Comparison of ENCODE assay signal across 12 cellular contexts in the genomic region with DNA sequence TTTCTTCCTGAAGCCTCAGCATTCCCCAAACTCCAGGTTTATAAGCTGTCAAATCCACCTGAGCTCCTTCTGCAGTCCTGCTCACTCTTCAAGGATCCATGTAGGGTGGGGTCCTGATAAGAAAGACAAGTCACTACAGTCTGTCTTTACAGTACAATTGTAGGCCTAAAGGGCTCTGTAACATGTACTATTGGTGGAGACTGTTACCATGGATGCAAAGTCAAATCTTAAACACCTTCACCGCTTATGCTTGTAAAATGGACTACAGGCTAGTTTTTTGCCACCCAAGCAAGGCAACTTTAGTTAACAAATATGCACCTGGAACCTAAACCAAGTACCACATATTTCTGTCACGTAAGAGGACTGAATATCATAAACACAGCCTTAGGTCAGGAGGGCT. TPM values are rescaled to one million over a fixed set of nuclear protein-coding genes. Genes with fewer than 3 reads are reported as not detected.
DNase-seq lines count a peak whose midpoint lies in the region; ATAC-seq, FAIRE-seq and TF ChIP-seq lines count a peak whose summit lies in the region.
"Had no signal": no experiment of that assay in that cellular context is flagged by ENCODE, and none has a peak within 500 bp of the region (broad histone marks: within the 10 kb centered on the region; RNA-seq: fewer than 3 reads in every experiment).

No MANE protein-coding gene starts in this region.

- H3K27me3 Mint-ChIP-seq in H9 (ENCODE audit: low read depth) (no peaks in the 10 kb centered on the region), astrocyte (ENCODE audit: low read depth, unreplicated experiment) (no peaks in the 10 kb centered on the region)

- H3K4me3 Mint-ChIP-seq in H9 (no peak overlapping the region), astrocyte (ENCODE audit: unreplicated experiment) (no peak overlapping the region)

- no peaks in the 10 kb centered on the region for H3K79me1 ChIP-seq in H9 (ENCODE audit: insufficient read depth, low read depth, low read length, poor library complexity, severe bottlenecking)

- no peak overlapping the region for H4K91ac ChIP-seq in H9 (ENCODE audit: insufficient read length, low read depth, low read length)

- H3K4me3 ChIP-seq in A549 = no peak overlapping the region
- no peak overlapping the region for H3K4me3 ChIP-seq in astrocyte (ENCODE audit: insufficient read depth, low read depth, low read length)
- no peak overlapping the region for H3K4me3 ChIP-seq in muscle layer of duodenum (ENCODE audit: low read depth in 1 of 2, low read length in 2 of 2)
- no peak overlapping the region for H3K4me3 ChIP-seq in BE2C (ENCODE audit: low read depth, low read length)

- H3K56ac ChIP-seq in H9 (ENCODE audit: insufficient read length, low read depth, low read length) = no peak overlapping the region

- no peak for TF ChIP-seq POLR2A in A549 (IDR thresholded peaks at IDR 0.05; ENCODE audit: low read length)

- no peaks in the 10 kb centered on the region for H3K27me3 ChIP-seq in H9 (ENCODE audit: insufficient read depth, low read length)
- no peaks in the 10 kb centered on the region for H3K27me3 ChIP-seq in astrocyte (ENCODE audit: insufficient read depth, low read length)
- H3K27me3 ChIP-seq in muscle layer of duodenum (ENCODE audit: low read depth, low read length) = no peaks in the 10 kb centered on the region
- no peaks in the 10 kb centered on the region for H3K27me3 ChIP-seq in BE2C

- H2BK5ac ChIP-seq in H9 (ENCODE audit: insufficient read length, low read length) = no peak overlapping the region

- no peaks in the 10 kb centered on the region for H4K20me1 ChIP-seq in H9 (ENCODE audit: control insufficient read depth, insufficient read depth, insufficient read length)
- no peaks in the 10 kb centered on the region for H4K20me1 ChIP-seq in astrocyte (ENCODE audit: insufficient read depth, low read length)

- no peaks in the 10 kb centered on the region for H3K23me2 ChIP-seq in H9 (ENCODE audit: insufficient read length, low read depth, low read length, poor library complexity, severe bottlenecking)

- H3K14ac ChIP-seq in H9 (ENCODE audit: insufficient read depth, low read length) = no peak overlapping the region

- no peak overlapping the region for H4K5ac ChIP-seq in H9 (ENCODE audit: insufficient read length, low read depth, low read length)

- no peak for TF ChIP-seq EP300 in A549 (IDR thresholded peaks at IDR 0.05)

- no peak overlapping the region for H2BK20ac ChIP-seq in H9 (ENCODE audit: low read depth, low read length, poor library complexity, severe bottlenecking)

- H2AK5ac ChIP-seq in H9 (ENCODE audit: insufficient read length, low read length) = no peak overlapping the region

- no peak overlapping the region for H3K23ac ChIP-seq in H9 (ENCODE audit: insufficient read length, low read depth, low read length)

- no peak overlapping the region for H3K18ac ChIP-seq in H9 (ENCODE audit: insufficient read length, low read depth, low read length)

- H3K36me3 Mint-ChIP-seq in H9 (ENCODE audit: insufficient read depth in 1 of 3, low read depth in 3 of 3) = peaks cover 10 to 16% (median 11%) of the 10 kb centered on the region in 3 experiments; a peak in 6 of 7 replicates
- peaks cover 6% of the 10 kb centered on the region for H3K36me3 Mint-ChIP-seq in astrocyte (ENCODE audit: low read depth, unreplicated experiment)

- no peak for TF ChIP-seq RAD21 in A549 (conservative IDR thresholded peaks at IDR 0.05 in 1 of 2, IDR thresholded peaks at IDR 0.05 in 1 of 2)

- H3K27ac Mint-ChIP-seq in H9 (peak overlapping the region in 2 of 3 experiments; percentile 4 to 11; a peak in 2 of 7 replicates), astrocyte (ENCODE audit: unreplicated experiment) (peak overlapping the region; percentile 97)

- H3K4me2 ChIP-seq in A549 (peak overlapping the region; percentile 74), H9 (ENCODE audit: insufficient read depth, insufficient read length, low read length) (no peak overlapping the region), astrocyte (ENCODE audit: low read length) (peak overlapping the region; percentile 72)

- 93% methylated on average over 2 of the region's 2 CpGs for WGBS in A549 (ENCODE audit: missing lambda C conversion rate)
- no CpG with 5 or more reads among the region's 2 CpGs for WGBS in H9 (ENCODE audit: extremely low coverage, insufficient read length, low lambda C conversion rate)

- no peak overlapping the region for H3K4ac ChIP-seq in H9 (ENCODE audit: low read depth, low read length)

- H2BK12ac ChIP-seq in H9 (ENCODE audit: insufficient read length, low read depth, low read length) = no peak overlapping the region

- POLR2A ChIA-PET in A549 (lab: Yijun Ruan, JAX) = no interaction called here

- no peaks in the 10 kb centered on the region for H3K9me3 ChIP-seq in A549
- H3K9me3 ChIP-seq in H9 (ENCODE audit: control insufficient read depth, low read depth, low read length) = no peaks in the 10 kb centered on the region
- H3K9me3 ChIP-seq in astrocyte (ENCODE audit: insufficient read depth, low read depth, low read length) = no peaks in the 10 kb centered on the region
- H3K9me3 ChIP-seq in muscle layer of duodenum (ENCODE audit: control insufficient read depth in 1 of 2, low read length in 2 of 2) = no peaks in the 10 kb centered on the region
- no peaks in the 10 kb centered on the region; the same call in 1 of the 2 replicates for H3K9me3 ChIP-seq in BE2C

- no peaks in the 10 kb centered on the region for H3K79me2 ChIP-seq in H9 (ENCODE audit: insufficient read depth, low read length)
- H3K79me2 ChIP-seq in astrocyte (ENCODE audit: insufficient read depth, low read length) = peaks cover 67% of the 10 kb centered on the region

- CTCF ChIA-PET in A549 (lab: Yijun Ruan, JAX) = no interaction called here

- H3K9me3 Mint-ChIP-seq in H9 (no peaks in the 10 kb centered on the region), astrocyte (ENCODE audit: unreplicated experiment) (peaks cover 2% of the 10 kb centered on the region)

- no peak for TF ChIP-seq CTCF in A549 (IDR thresholded peaks at IDR 0.05)
- TF ChIP-seq CTCF in H9 (conservative IDR thresholded peaks at IDR 0.05) = no peak
- no peak for TF ChIP-seq CTCF in astrocyte (IDR thresholded peaks at IDR 0.05; ENCODE audit: insufficient read depth, low read depth, low read length)
- no peak for TF ChIP-seq CTCF in BE2C (IDR thresholded peaks at IDR 0.05; ENCODE audit: low read depth, low read length)

- H2BK120ac ChIP-seq in H9 (ENCODE audit: low read depth, low read length, poor library complexity, severe bottlenecking) = no peak overlapping the region

- H2BK15ac ChIP-seq in H9 (ENCODE audit: low read depth, low read length) = no peak overlapping the region

- no peak overlapping the region for H3T11ph ChIP-seq in H9 (ENCODE audit: low read length)

- H3K36me3 ChIP-seq in astrocyte (ENCODE audit: insufficient read depth, low read length) = peaks cover 5% of the 10 kb centered on the region
- H3K36me3 ChIP-seq in muscle layer of duodenum (ENCODE audit: control insufficient read depth in 1 of 2, insufficient read depth in 2 of 2, low read length in 2 of 2) = peaks cover 4 to 23% of the 10 kb centered on the region in 2 donors
- H3K36me3 ChIP-seq in BE2C = peaks cover 10% of the 10 kb centered on the region

- H2AFZ ChIP-seq in H9 (ENCODE audit: low read length) (no peak overlapping the region), astrocyte (ENCODE audit: low read depth, low read length) (no peak overlapping the region)

- ATAC-seq in A549 (peak in 1 of 2 experiments; percentile 10; a peak in 2 of 6 replicates), GM21447 (IDR thresholded peaks at IDR 0.05; ENCODE audit: unreplicated experiment) (no peak)

- DNase-seq in A549 (ENCODE audit: low read depth in 1 of 2, low spot score in 1 of 2) (no peak), H9 (no peak), astrocyte (ENCODE audit: low read depth) (no peak), SKM-1 treated with dmso at 0.1 percent for 144 hours (lab: John Stamatoyannopoulos, UW; ENCODE audit: unreplicated experiment) (no peak), BE2C (no peak), GF-D8 (lab: John Stamatoyannopoulos, UW) (no peak)
- DNase-seq: mesendoderm, NCI-H2029 treated with DMSO at 0.1 percent for 48 hours had no signal

- H3K4me1 Mint-ChIP-seq in H9 (peaks cover 16% of the 10 kb centered on the region in 2 experiments), astrocyte (ENCODE audit: low read depth, unreplicated experiment) (peaks cover 58% of the 10 kb centered on the region)

- peak overlapping the region; percentile 71 to 85 for H3K27ac ChIP-seq in A549
- no peak overlapping the region for H3K27ac ChIP-seq in H9 (ENCODE audit: insufficient read length, low read depth, low read length)
- peak overlapping the region; percentile 90 for H3K27ac ChIP-seq in astrocyte (ENCODE audit: low read depth, low read length)
- H3K27ac ChIP-seq in muscle layer of duodenum (ENCODE audit: low read length) = peak overlapping the region; percentile 77

- H3K4me1 ChIP-seq in A549 (peaks cover 59% of the 10 kb centered on the region), H9 (ENCODE audit: insufficient read depth, low read length) (no peaks in the 10 kb centered on the region), astrocyte (ENCODE audit: insufficient read depth, low read length) (peaks cover 37% of the 10 kb centered on the region), muscle layer of duodenum (ENCODE audit: control insufficient read depth in 1 of 2, insufficient read depth in 2 of 2, low read length in 2 of 2) (peaks cover 20 to 22% of the 10 kb centered on the region in 2 donors), BE2C (peaks cover 5% of the 10 kb centered on the region)

- no peak for FAIRE-seq in A549 (lab: Jason Lieb, UNC)
- no peak for FAIRE-seq in astrocyte (lab: Jason Lieb, UNC)
- FAIRE-seq: bronchial epithelial cell, frontal cortex had no signal

- H4K8ac ChIP-seq in H9 (replicated peaks; ENCODE audit: insufficient read length, low read depth, low read length) = no peak overlapping the region

- H3K9ac ChIP-seq in H9 (ENCODE audit: extremely low read depth, insufficient read length, low read length) (no peak overlapping the region), astrocyte (ENCODE audit: low read length) (peak overlapping the region; percentile 51)

TF ChIP-seq in A549, 52 proteins besides CTCF, POLR2A, EP300 and RAD21 (continues in another document):
- no peak for TF ChIP-seq PHF8 (IDR thresholded peaks at IDR 0.05; ENCODE audit: borderline replicate concordance, low read depth)

RNA-seq across cellular contexts. Expression of a gene that starts 44.7 kb away (rescaled TPM):
- polyA plus RNA-seq in A549 (2011; rRNA removed) = 16.2 and 17.1 TPM in 2 replicates
- polyA plus RNA-seq in A549 (2012; cell fraction: cytosol; rRNA removed) = 2.5 and 2.7 TPM in 2 replicates
- 3.6 and 5.1 TPM in 2 replicates for polyA plus RNA-seq in A549 (2012; cell fraction: nucleus; rRNA removed)
- polyA plus RNA-seq in A549 (2017; fragmentation: RNase III; extraction: RNeasy Plus Mini Kit Qiagen cat#74134 plus additional on column Dnase treatment) = 4.8 to 7.4 TPM (median 6.8 TPM) in 3 replicates
- 16.5 and 17.9 TPM in 2 replicates for polyA minus RNA-seq in A549 (2011; rRNA and poly(A)+ RNA removed)
- total RNA-seq in H9 (2021) = 22.4 and 25.7 TPM in 2 replicates
- 45.9 and 48.0 TPM in 2 replicates for total RNA-seq in astrocyte
- 16.5 TPM for polyA plus RNA-seq in BE2C (2012; ENCODE audit: insufficient read depth, insufficient read length, low read depth)
